Comparison of ENCODE assay signal across 8 cellular contexts in genomic region chr1:151611288-151611790, GRCh38. TPM values are rescaled to one million over a fixed set of nuclear protein-coding genes. Genes with fewer than 3 reads are reported as not detected.
DNase-seq lines count a peak whose midpoint lies in the region; ATAC-seq and TF ChIP-seq lines count a peak whose summit lies in the region.

No MANE protein-coding gene starts in this region.

- no peaks in the 10 kb centered on the region for H3K36me3 ChIP-seq in Peyer's patch
- no peaks in the 10 kb centered on the region for H3K36me3 ChIP-seq in mucosa of descending colon (ENCODE audit: low read depth)
- no peaks in the 10 kb centered on the region for H3K36me3 ChIP-seq in urinary bladder (ENCODE audit: insufficient read depth)

- TF ChIP-seq CTCF in Peyer's patch (IDR thresholded peaks at IDR 0.05) (peak in 2 of 6 experiments; percentile 5 to 8), mucosa of descending colon (IDR thresholded peaks at IDR 0.05) (no peak)

- TF ChIP-seq POLR2A in Peyer's patch (IDR thresholded peaks at IDR 0.05): no peak

- H3K9me3 ChIP-seq in Peyer's patch (no peaks in the 10 kb centered on the region), mucosa of descending colon (no peaks in the 10 kb centered on the region)

- H3K27ac ChIP-seq in Peyer's patch: peak overlapping the region; percentile 80 to 96 (median 93)
- peak overlapping the region; percentile 96 for H3K27ac ChIP-seq in urinary bladder (ENCODE audit: low read depth)

- WGBS in urinary bladder: 10% methylated on average over 6 of the region's 6 CpGs

- H3K4me3 ChIP-seq in Peyer's patch (peak overlapping the region in 2 of 4 donors; percentile 98 to 100), mucosa of descending colon (no peak overlapping the region), urinary bladder (ENCODE audit: low read depth, low read length) (no peak overlapping the region)

- no peaks in the 10 kb centered on the region for H3K27me3 ChIP-seq in Peyer's patch

- DNase-seq in H4 (ENCODE audit: low spot score) (peak; percentile 33), Peyer's patch (peak in 1 of 3 donors; percentile 58), dedifferentiated amniotic fluid mesenchymal stem cell (ENCODE audit: extremely low spot score) (peak; percentile 31), mucosa of descending colon (peak in 1 of 3 donors; percentile 20), NCI-H2029 treated with DMSO at 0.1 percent for 48 hours (lab: John Stamatoyannopoulos, UW) (no peak), hepatic stellate cell (ENCODE audit: low spot score) (no peak)

- H3K4me1 ChIP-seq in Peyer's patch (peaks cover 0 to 27% (median 3%) of the 10 kb centered on the region in 4 donors), mucosa of descending colon (ENCODE audit: low read depth) (no peaks in the 10 kb centered on the region), urinary bladder (ENCODE audit: insufficient read depth) (no peaks in the 10 kb centered on the region)

- intact Hi-C loops in mucosa of descending colon (cut with DNase I, micrococcal nuclease): no loop called here

- peak; percentile 12 for ATAC-seq in mucosa of descending colon
- ATAC-seq in GM18870 (IDR thresholded peaks at IDR 0.05; ENCODE audit: unreplicated experiment): no peak

RNA-seq across cellular contexts. Expression of gene SNX27, which starts 0.5 kb away (rescaled TPM):
- 17.0 and 17.7 TPM in 2 replicates for total RNA-seq in H4 (2014; rRNA removed; shearing (Covaris generic))
- 10 to 100 TPM; 24.0 to 50.3 (median 35.1) TPM for total RNA-seq in Peyer's patch
- 10 to 100 TPM; 25.5 to 59.0 (median 34.8) TPM for total RNA-seq in mucosa of descending colon
- total RNA-seq in urinary bladder: 66.6 TPM
- 18.6 TPM for polyA plus RNA-seq in urinary bladder

Comparison
In these comparisons a context has a peak if more than half of its experiments do, and no peak if none do; other contexts are left out.
1. DNase-seq: peak in H4 (single experiment) and dedifferentiated amniotic fluid mesenchymal stem cell (single experiment); none in NCI-H2029 treated with DMSO at 0.1 percent for 48 hours (single experiment) and hepatic stellate cell (single experiment).